Comparison of ENCODE assay signal across 7 cellular contexts in the genomic region with DNA sequence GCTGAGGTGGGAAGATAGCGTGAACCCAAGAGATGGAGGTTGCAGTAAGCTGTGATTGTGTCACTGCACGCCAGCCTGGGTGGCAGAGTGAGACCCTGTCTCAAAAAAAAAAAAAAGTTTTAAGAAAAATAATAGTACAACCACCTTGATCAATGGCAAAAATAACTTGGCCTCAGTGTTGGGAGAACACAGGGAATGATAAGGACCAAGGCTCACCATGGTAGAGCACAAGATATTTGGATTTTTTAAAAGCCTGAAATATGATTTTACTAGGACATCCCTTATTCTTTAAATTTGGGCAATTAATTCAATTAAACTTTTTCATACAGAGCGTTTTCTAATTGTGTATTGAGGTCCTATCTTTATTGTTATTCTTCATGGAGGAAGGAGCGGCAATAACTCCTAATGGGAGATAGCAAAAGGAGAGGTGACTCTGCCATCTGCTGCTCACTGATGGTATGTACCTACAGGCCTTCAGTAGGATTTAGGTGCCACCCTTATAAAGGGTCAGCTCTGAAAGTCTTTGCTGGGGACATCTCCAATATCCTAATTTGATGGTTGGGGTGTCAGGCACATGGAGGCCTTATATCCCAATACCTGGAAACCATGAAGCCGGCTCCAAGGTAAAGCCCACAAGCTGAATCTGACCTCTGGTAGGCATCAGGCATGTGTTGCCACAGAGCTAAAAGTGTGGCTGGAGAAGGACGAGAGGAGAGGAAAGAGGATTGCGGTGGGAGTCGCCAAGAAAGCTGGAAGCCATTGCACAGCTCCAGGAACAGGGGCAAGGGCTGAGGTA. TPM values are rescaled to one million over a fixed set of nuclear protein-coding genes. Genes with fewer than 3 reads are reported as not detected.
A peak's percentile ranks its signal among the peaks of the same experiment; 100 is the strongest.
DNase-seq lines count a peak whose midpoint lies in the region; ATAC-seq and TF ChIP-seq lines count a peak whose summit lies in the region.

No MANE protein-coding gene starts in this region.

- no peak overlapping the region for H3K4me2 ChIP-seq in KMS-11

- no peak overlapping the region for H3K9ac ChIP-seq in KMS-11

- no peaks in the 10 kb centered on the region for H3K9me3 ChIP-seq in lower lobe of right lung
- H3K9me3 ChIP-seq in upper lobe of right lung, result no peaks in the 10 kb centered on the region

- H3K4me3 ChIP-seq in KMS-11 (IDR thresholded peaks at IDR 0.05; ENCODE audit: insufficient read depth, low read depth, low read length), result no peak overlapping the region
- no peak overlapping the region for H3K4me3 ChIP-seq in lower lobe of right lung
- H3K4me3 ChIP-seq in upper lobe of right lung, result no peak overlapping the region

- H3K27ac ChIP-seq in KMS-11, result no peak overlapping the region
- no peak overlapping the region for H3K27ac ChIP-seq in lower lobe of right lung
- no peak overlapping the region for H3K27ac ChIP-seq in upper lobe of right lung

- H2AFZ ChIP-seq in KMS-11 (ENCODE audit: low read depth), result no peak overlapping the region

- ATAC-seq in lower lobe of right lung (peak; percentile 82 to 87), upper lobe of right lung (peak; percentile 97)

- DNase-seq in EH (ENCODE audit: low read depth) (peak; percentile 58), RKO (ENCODE audit: low spot score) (peak; percentile 38), dedifferentiated amniotic fluid mesenchymal stem cell (ENCODE audit: extremely low spot score) (peak; percentile 59), lower lobe of right lung (no peak), upper lobe of right lung (no peak)
- no peak for DNase-seq in stimulated activated naive CD4-positive, alpha-beta T cell treated with Interleukin-2 at 50 U/mL for 16 hours (lab: John Stamatoyannopoulos, UW)

- no peaks in the 10 kb centered on the region for H3K79me2 ChIP-seq in KMS-11 (ENCODE audit: insufficient read depth, low read depth)

- intact Hi-C loops in lower lobe of right lung (cut with DNase I) (no loop called here), upper lobe of right lung (cut with DNase I) (loop anchor here (5.0 kb wide), 1 partner anchor 118 kb away; no protein-coding TSS in a partner anchor)

- TF ChIP-seq CTCF in KMS-11 (conservative IDR thresholded peaks at IDR 0.05; ENCODE audit: low read depth, low read length) (peak; percentile 73), lower lobe of right lung (IDR thresholded peaks at IDR 0.05) (peak; percentile 71), upper lobe of right lung (IDR thresholded peaks at IDR 0.05) (peak; percentile 77)

- no peaks in the 10 kb centered on the region for H3K27me3 ChIP-seq in KMS-11 (ENCODE audit: insufficient read depth, low read depth)
- H3K27me3 ChIP-seq in lower lobe of right lung (ENCODE audit: low read depth), result no peaks in the 10 kb centered on the region
- no peaks in the 10 kb centered on the region for H3K27me3 ChIP-seq in upper lobe of right lung

- H4K20me1 ChIP-seq in KMS-11 (ENCODE audit: insufficient read depth), result no peaks in the 10 kb centered on the region

- H3K4me1 ChIP-seq in KMS-11 (ENCODE audit: low read depth, poor library complexity, severe bottlenecking) (no peaks in the 10 kb centered on the region), lower lobe of right lung (no peaks in the 10 kb centered on the region), upper lobe of right lung (no peaks in the 10 kb centered on the region)

- H3K36me3 ChIP-seq in KMS-11 (ENCODE audit: insufficient read depth), result no peaks in the 10 kb centered on the region
- no peaks in the 10 kb centered on the region for H3K36me3 ChIP-seq in lower lobe of right lung
- H3K36me3 ChIP-seq in upper lobe of right lung, result no peaks in the 10 kb centered on the region

RNA-seq across cellular contexts. Expression of gene POLD3, which starts 21.9 kb away (rescaled TPM):
- 18.5 TPM for total RNA-seq in lower lobe of right lung
- 16.7 TPM for total RNA-seq in upper lobe of right lung

Comparison
In these comparisons a context has a peak if more than half of its experiments do, and no peak if none do; other contexts are left out.
1. DNase-seq: peak in EH (single experiment), RKO (single experiment) and dedifferentiated amniotic fluid mesenchymal stem cell (single experiment); none in lower lobe of right lung (single experiment), upper lobe of right lung (single experiment) and stimulated activated naive CD4-positive, alpha-beta T cell treated with Interleukin-2 at 50 U/mL for 16 hours (single experiment).
2. Peak in every context shown above with its lines, with median percentiles within 50 percentile points of each other: CTCF ChIP-seq.